ENCODE assay signal across 1 cellular context in genomic region chr11:73288873-73289707, GRCh38.
TF ChIP-seq lines count a peak whose summit lies in the region.

No MANE protein-coding gene starts in this region.

TF ChIP-seq in IMR-90, 13 proteins besides CTCF, POLR2A, EP300 and RAD21 (continued from another document):
- peak; percentile 92 for TF ChIP-seq SMC3 (IDR thresholded peaks at IDR 0.05; ENCODE audit: low read depth, low read length)
- TF ChIP-seq MAFK (IDR thresholded peaks at IDR 0.05; ENCODE audit: low read depth, low read length) = 0 out of 2 replicates have a peak, but pooled peaks have one; percentile 1
- TF ChIP-seq MAZ (IDR thresholded peaks at IDR 0.05; ENCODE audit: borderline replicate concordance, low read depth, low read length) = peak; percentile 92
- no peak for TF ChIP-seq ELK1 (IDR thresholded peaks at IDR 0.05; ENCODE audit: borderline replicate concordance, low read depth, low read length)
- TF ChIP-seq RCOR1 (IDR thresholded peaks at IDR 0.05; ENCODE audit: insufficient replicate concordance, low read length) = peak; percentile 47
